20 cellular contexts compared by ENCODE assay signal in the genomic region with DNA sequence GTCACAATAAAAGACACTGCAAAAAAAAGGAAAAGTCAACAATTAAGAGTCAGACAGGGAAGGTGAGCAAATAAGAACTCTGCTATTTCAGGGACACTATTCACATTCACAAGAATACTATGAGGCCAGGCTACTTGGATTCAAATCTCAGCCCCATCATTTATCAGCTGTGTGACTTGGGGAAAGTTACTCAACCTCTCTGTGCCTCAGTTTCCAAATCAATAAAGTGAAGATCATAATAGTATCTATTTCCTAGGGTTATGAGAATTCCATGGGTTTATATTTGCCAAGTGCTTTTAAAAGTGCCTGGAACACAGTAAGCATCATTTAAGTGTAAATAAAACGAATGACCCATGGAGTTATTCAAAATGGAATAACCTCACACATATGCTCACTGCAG. TPM values are rescaled to one million over a fixed set of nuclear protein-coding genes. Genes with fewer than 3 reads are reported as not detected.
A peak's percentile ranks its signal among the peaks of the same experiment; 100 is the strongest.
DNase-seq lines count a peak whose midpoint lies in the region; ATAC-seq, FAIRE-seq and TF ChIP-seq lines count a peak whose summit lies in the region.
"Had no signal": no experiment of that assay in that cellular context is flagged by ENCODE, and none has a peak within 500 bp of the region (broad histone marks: within the 10 kb centered on the region; RNA-seq: fewer than 3 reads in every experiment).

No MANE protein-coding gene starts in this region.

- TF ChIP-seq EP300 in A549 (IDR thresholded peaks at IDR 0.05) = no peak

- CTCF ChIA-PET in A549 (lab: Yijun Ruan, JAX) (interaction anchor here (0.6 to 5.7 kb wide), 27 partner anchors 8 to 224 kb away, joined by 3 to 39 read pairs (median 4); no protein-coding TSS in a partner anchor), IMR-90 (lab: Yijun Ruan, JAX) (interaction anchor here (0.6 to 2.9 kb wide), 5 partner anchors 8 to 200 kb away, joined by 3 to 13 read pairs (median 4); no protein-coding TSS in a partner anchor)

- 61% methylated on average over 1 of the region's 1 CpG for WGBS in A549 (ENCODE audit: missing lambda C conversion rate)
- no CpG with 5 or more reads among the region's 1 CpG for WGBS in IMR-90 (ENCODE audit: extremely low coverage in 2 of 2, insufficient read length in 1 of 2), 2 experiments

- H3K36me3 ChIP-seq in IMR-90 (ENCODE audit: control insufficient read depth, insufficient read depth, low read length) = no peaks in the 10 kb centered on the region
- no peaks in the 10 kb centered on the region for H3K36me3 ChIP-seq in neural progenitor cell
- H3K36me3 ChIP-seq in GM23338 (ENCODE audit: insufficient read depth) = no peaks in the 10 kb centered on the region
- H3K36me3 ChIP-seq: thoracic aorta had no signal

- peaks cover 30% of the 10 kb centered on the region for H3F3A ChIP-seq in neural progenitor cell (ENCODE audit: low read depth)
- no peaks in the 10 kb centered on the region for H3F3A ChIP-seq in GM23338 (replicated peaks; ENCODE audit: low read depth)

- H4K91ac ChIP-seq in IMR-90 (ENCODE audit: insufficient read depth, low read depth, low read length) = no peak overlapping the region

- H3K4me2 ChIP-seq in A549 = no peak overlapping the region
- no peak overlapping the region for H3K4me2 ChIP-seq in IMR-90 (ENCODE audit: low read depth, low read length)
- no peak overlapping the region for H3K4me2 ChIP-seq in neural progenitor cell
- H3K4me2 ChIP-seq in GM23338 = no peak overlapping the region

- H2AFZ ChIP-seq in IMR-90 (replicated peaks; ENCODE audit: low read length, poor library complexity) (no peak overlapping the region), neural progenitor cell (replicated peaks) (no peak overlapping the region), GM23338 (no peak overlapping the region)

- no peak overlapping the region for H3K18ac ChIP-seq in IMR-90 (ENCODE audit: low read depth, low read length)

- no peaks in the 10 kb centered on the region for H3K9me2 ChIP-seq in GM23338 (ENCODE audit: insufficient read depth)

- ATAC-seq in A549 (no peak), IMR-90 (ENCODE audit: low read depth) (no peak), GM23338 (no peak), left colon (no peak)

- H3K4ac ChIP-seq in IMR-90 (ENCODE audit: low read depth, low read length) = no peak overlapping the region

- no peak overlapping the region for H2AK5ac ChIP-seq in IMR-90 (ENCODE audit: low read depth, low read length)

- H3K79me2 ChIP-seq in neural progenitor cell (ENCODE audit: low read depth) = no peaks in the 10 kb centered on the region
- H3K79me2 ChIP-seq in GM23338 (replicated peaks; ENCODE audit: insufficient read depth) = no peaks in the 10 kb centered on the region

- H3K27me3 Mint-ChIP-seq in neural progenitor cell (ENCODE audit: insufficient read depth, low read depth) = peaks cover 6% of the 10 kb centered on the region
- peaks cover 5% of the 10 kb centered on the region for H3K27me3 Mint-ChIP-seq in GM23338 (ENCODE audit: insufficient read depth, low read depth, poor library complexity)
- H3K27me3 Mint-ChIP-seq: activated CD4-positive, alpha-beta memory T cell treated with anti-CD3 and anti-CD28 coated beads for 36 hours; activated T-cell treated with anti-CD3 and anti-CD28 coated beads, Interleukin-2, amount 50 U/mL, for 24 hours had no signal

- H3K4me3 ChIP-seq in A549 = no peak overlapping the region
- H3K4me3 ChIP-seq in IMR-90 (ENCODE audit: insufficient read depth, low read depth, low read length) = no peak overlapping the region
- no peak overlapping the region for H3K4me3 ChIP-seq in neural progenitor cell
- H3K4me3 ChIP-seq in GM23338 = no peak overlapping the region
- H3K4me3 ChIP-seq: thoracic aorta had no signal

- H3K27ac ChIP-seq in A549 (no peak overlapping the region), IMR-90 (ENCODE audit: insufficient read depth, low read length) (no peak overlapping the region), caudate nucleus (ENCODE audit: low read depth, low read length) (peak overlapping the region; percentile 77), neural progenitor cell (no peak overlapping the region), GM23338 (ENCODE audit: low read depth) (no peak overlapping the region)
- H3K27ac ChIP-seq: epithelial cell of prostate, thoracic aorta had no signal

- H2BK20ac ChIP-seq in IMR-90 (ENCODE audit: low read depth, low read length) = peak overlapping the region; percentile 47; the same call in 1 of the 2 replicates

- in situ Hi-C loops in IMR-90 (cut with MboI; ENCODE audit: low sequenced_read_pairs) = loop anchor here (5.0 kb wide), 1 partner anchor 191 kb away; no protein-coding TSS in a partner anchor

- H3K4me1 ChIP-seq in A549 = no peaks in the 10 kb centered on the region
- H3K4me1 ChIP-seq in IMR-90 (ENCODE audit: control insufficient read depth, insufficient read depth, low read length) = peaks cover 7% of the 10 kb centered on the region
- no peaks in the 10 kb centered on the region for H3K4me1 ChIP-seq in neural progenitor cell
- H3K4me1 ChIP-seq in GM23338 (ENCODE audit: insufficient read depth) = no peaks in the 10 kb centered on the region

- TF ChIP-seq POLR2A in A549 (IDR thresholded peaks at IDR 0.05; ENCODE audit: low read length) (no peak), IMR-90 (IDR thresholded peaks at IDR 0.05; ENCODE audit: low read depth, low read length) (no peak)

- TF ChIP-seq RAD21 in A549 (conservative IDR thresholded peaks at IDR 0.05 in 1 of 2, IDR thresholded peaks at IDR 0.05 in 1 of 2) = no peak
- TF ChIP-seq RAD21 in IMR-90 (IDR thresholded peaks at IDR 0.05; ENCODE audit: low read length) = no peak

- H4K5ac ChIP-seq in IMR-90 (ENCODE audit: low read depth, low read length) = no peak overlapping the region

- no peaks in the 10 kb centered on the region for H3K27me3 ChIP-seq in IMR-90 (ENCODE audit: control insufficient read depth, insufficient read depth, low read length)
- H3K27me3 ChIP-seq in neural progenitor cell = no peaks in the 10 kb centered on the region
- no peaks in the 10 kb centered on the region for H3K27me3 ChIP-seq in GM23338 (ENCODE audit: insufficient read depth)

- H3K4me1 Mint-ChIP-seq in neural progenitor cell (peaks cover 7% of the 10 kb centered on the region), GM23338 (peaks cover 3% of the 10 kb centered on the region; the same call in 1 of the 3 replicates)
- H3K4me1 Mint-ChIP-seq: natural killer cell had no signal

- H3K27ac Mint-ChIP-seq in neural progenitor cell (peak overlapping the region; percentile 69), GM23338 (no peak overlapping the region; the same call in 1 of the 2 replicates)
- H3K27ac Mint-ChIP-seq: activated CD4-positive, alpha-beta memory T cell treated with anti-CD3 and anti-CD28 coated beads for 36 hours; activated T-cell treated with anti-CD3 and anti-CD28 coated beads, Interleukin-2, amount 50 U/mL, for 24 hours; CD14-positive monocyte; natural killer cell; T-helper 1 cell treated with Interleukin-12 subunit alpha and Interleukin-12 subunit beta and Interleukin-4 antibody, amounts not matched to agents 30 μg/mL and 1 μg/mL, for 36 hours; WTC11 had no signal

- no peaks in the 10 kb centered on the region for H4K20me1 ChIP-seq in IMR-90 (ENCODE audit: insufficient read depth, low read length)
- H4K20me1 ChIP-seq in neural progenitor cell (ENCODE audit: low read depth) = no peaks in the 10 kb centered on the region
- 0 out of 2 replicates have a peak, but pooled peaks cover 2% of the 10 kb centered on the region for H4K20me1 ChIP-seq in GM23338 (replicated peaks; ENCODE audit: insufficient read depth)

- no peak overlapping the region for H2BK15ac ChIP-seq in IMR-90 (ENCODE audit: low read depth, low read length)

- TF ChIP-seq CTCF in A549 (IDR thresholded peaks at IDR 0.05) = no peak
- no peak for TF ChIP-seq CTCF in IMR-90 (conservative IDR thresholded peaks at IDR 0.05; ENCODE audit: low read depth, low read length)
- no peak for TF ChIP-seq CTCF in neural progenitor cell (IDR thresholded peaks at IDR 0.05)
- no peak for TF ChIP-seq CTCF in GM23338 (conservative IDR thresholded peaks at IDR 0.05; ENCODE audit: low read depth in 2 of 2)

- H3K9ac ChIP-seq in IMR-90 (ENCODE audit: low read depth, low read length) (no peak overlapping the region), neural progenitor cell (no peak overlapping the region)

- no peaks in the 10 kb centered on the region for H3K79me1 ChIP-seq in IMR-90 (ENCODE audit: low read depth in 1 of 2, low read length in 2 of 2)

- H4K8ac ChIP-seq in IMR-90 (ENCODE audit: low read depth in 2 of 2, low read length in 2 of 2) = 0 out of 4 replicates have a peak overlapping the region, but pooled peaks of 1 of the 2 experiments have one; percentile 51

- H3K9me3 Mint-ChIP-seq in neural progenitor cell (no peaks in the 10 kb centered on the region), GM23338 (0 out of 3 replicates have a peak, but pooled peaks cover 6% of the 10 kb centered on the region)
- H3K9me3 Mint-ChIP-seq: activated CD4-positive, alpha-beta memory T cell treated with anti-CD3 and anti-CD28 coated beads for 36 hours; activated T-cell treated with anti-CD3 and anti-CD28 coated beads, Interleukin-2, amount 50 U/mL, for 24 hours; natural killer cell; T-helper 1 cell treated with Interleukin-12 subunit alpha and Interleukin-12 subunit beta and Interleukin-4 antibody, amounts not matched to agents 30 μg/mL and 1 μg/mL, for 36 hours had no signal

- H2BK120ac ChIP-seq in IMR-90 (ENCODE audit: low read depth, low read length) = no peak overlapping the region; the same call in 1 of the 2 replicates

- H3K56ac ChIP-seq in IMR-90 (ENCODE audit: extremely low read depth, insufficient read depth, low read length) = no peak overlapping the region

- dilution Hi-C loops in IMR-90 (cut with HindIII; ENCODE audit: low sequenced_read_pairs, unreplicated experiment) = no loop called here

- POLR2A ChIA-PET in A549 (lab: Yijun Ruan, JAX) (no interaction called here), IMR-90 (lab: Charles Lee; ENCODE audit: unreplicated experiment) (no interaction called here)

- no peak overlapping the region for H2BK5ac ChIP-seq in IMR-90 (ENCODE audit: low read depth, low read length, poor library complexity, severe bottlenecking)

- no peak for DNase-seq in A549 (ENCODE audit: low read depth in 1 of 2, low spot score in 1 of 2)
- DNase-seq in IMR-90 = no peak
- no peak for DNase-seq in caudate nucleus (lab: John Stamatoyannopoulos, UW)
- DNase-seq in neural progenitor cell (ENCODE audit: low spot score) = no peak
- no peak for DNase-seq in T-helper 1 cell
- DNase-seq in GM23338 (ENCODE audit: low spot score) = no peak
- DNase-seq in hippocampal formation (lab: John Stamatoyannopoulos, UW) = no peak
- no peak for DNase-seq in left colon
- DNase-seq: activated CD4-positive, alpha-beta memory T cell treated with anti-CD3 and anti-CD28 coated beads for 36 hours; activated naive CD4-positive, alpha-beta T cell treated with anti-CD3 and anti-CD28 coated beads, Interleukin-2, amount 50 U/mL, for 16 hours; activated T-cell treated with anti-CD3 and anti-CD28 coated beads, Interleukin-2, amount 50 U/mL, for 24 hours; glutamatergic neuron; natural killer cell; NCI-H510A; Right ventricle myocardium superior had no signal

- H2AK9ac ChIP-seq in IMR-90 (replicated peaks; ENCODE audit: low read depth, low read length, poor library complexity) = no peak overlapping the region

- H3K14ac ChIP-seq in IMR-90 (replicated peaks; ENCODE audit: low read depth, low read length) = no peak overlapping the region

- no peak overlapping the region for H3K23ac ChIP-seq in IMR-90 (ENCODE audit: low read depth, low read length)

- no peak overlapping the region for H3K4me3 Mint-ChIP-seq in neural progenitor cell
- H3K4me3 Mint-ChIP-seq in GM23338 = no peak overlapping the region
- H3K4me3 Mint-ChIP-seq: activated CD4-positive, alpha-beta memory T cell treated with anti-CD3 and anti-CD28 coated beads for 36 hours; activated T-cell treated with anti-CD3 and anti-CD28 coated beads, Interleukin-2, amount 50 U/mL, for 24 hours; CD14-positive monocyte; natural killer cell; T-helper 1 cell treated with Interleukin-12 subunit alpha and Interleukin-12 subunit beta and Interleukin-4 antibody, amounts not matched to agents 30 μg/mL and 1 μg/mL, for 36 hours; WTC11 had no signal

- peaks cover 11% of the 10 kb centered on the region for H3K9me1 ChIP-seq in IMR-90 (ENCODE audit: insufficient read depth, low read length)

- intact Hi-C loops in IMR-90 (cut with micrococcal nuclease) (loop anchor here (2.0 to 5.0 kb wide), 3 partner anchors 56 to 551 kb away; partner anchors contain the start of genes ALDH7A1 and GRAMD2B), left colon (cut with DNase I, micrococcal nuclease) (loop anchor here (5.0 to 10.0 kb wide), 2 partner anchors 174 to 196 kb away; no protein-coding TSS in a partner anchor)

- no peaks in the 10 kb centered on the region for H3K36me3 Mint-ChIP-seq in neural progenitor cell
- H3K36me3 Mint-ChIP-seq in GM23338 (ENCODE audit: low read depth) = peaks cover 2% of the 10 kb centered on the region; the same call in 2 of the 3 replicates
- H3K36me3 Mint-ChIP-seq: activated CD4-positive, alpha-beta memory T cell treated with anti-CD3 and anti-CD28 coated beads for 36 hours; CD14-positive monocyte; natural killer cell; WTC11 had no signal

- no peak for FAIRE-seq in A549 (lab: Jason Lieb, UNC)

- BruUV-seq in IMR-90 (replicated peaks; lab: Mats Ljungman, UMichigan) = no TSS peak

- H3K9me3 ChIP-seq in A549 (no peaks in the 10 kb centered on the region), IMR-90 (ENCODE audit: control insufficient read depth, insufficient read depth, low read length) (no peaks in the 10 kb centered on the region), neural progenitor cell (ENCODE audit: low read depth) (no peaks in the 10 kb centered on the region)
- H3K9me3 ChIP-seq: thoracic aorta had no signal

RNA-seq across cellular contexts. Expression of gene ALDH7A1, which starts 56.4 kb away (rescaled TPM):
- polyA plus RNA-seq in A549 (2011; rRNA removed) (78.3 and 99.2 TPM in 2 replicates), A549 (2017; fragmentation: RNase III; extraction: RNeasy Plus Mini Kit Qiagen cat#74134 plus additional on column Dnase treatment) (64.5 to 83.0 TPM (median 72.4 TPM) in 3 replicates), IMR-90 (2012; rRNA removed) (54.9 and 62.2 TPM in 2 replicates), GM23338 (2016; fragmentation: Nextera tagmentation; extraction: Ambion mirVana) (184 and 198 TPM in 2 replicates)
- polyA plus RNA-seq in A549 (2012; cell fraction: cytosol; rRNA removed) = 45.0 and 47.6 TPM in 2 replicates
- 22.3 and 40.7 TPM in 2 replicates for polyA plus RNA-seq in A549 (2012; cell fraction: nucleus; rRNA removed)
- polyA minus RNA-seq in A549 (2011; rRNA and poly(A)+ RNA removed) = 38.4 and 47.4 TPM in 2 replicates
- total RNA-seq in IMR-90 (2012; rRNA removed) (40.9 and 43.9 TPM in 2 replicates), neural progenitor cell (ENCODE audit: low replicate concordance) (112 and 128 TPM in 2 replicates), left colon (10 to 100 TPM; 50.5 to 61.8 TPM)
- polyA plus RNA-seq in IMR-90 (2012; cell fraction: cytosol; rRNA removed) = 20.6 and 38.1 TPM in 2 replicates
- polyA plus RNA-seq in IMR-90 (2012; cell fraction: nucleus; rRNA removed; ENCODE audit: low replicate concordance) = 5.9 and 36.0 TPM in 2 replicates
- total RNA-seq in GM23338 (2014; rRNA removed; shearing (Covaris generic)) = 122 and 135 TPM in 2 replicates
